Comparison of ENCODE assay signal across 34 cellular contexts in genomic region chr12:108117902-108118301, GRCh38. TPM values are rescaled to one million over a fixed set of nuclear protein-coding genes. Genes with fewer than 3 reads are reported as not detected.
"Had no signal": no experiment of that assay in that cellular context is flagged by ENCODE, and none has a peak within 500 bp of the region (broad histone marks: within the 10 kb centered on the region; RNA-seq: fewer than 3 reads in every experiment).

No MANE protein-coding gene starts in this region.

- H3K36me3 ChIP-seq: brain microvascular endothelial cell, MG63 had no signal

- H3K4me3 ChIP-seq: MG63, PC-9 had no signal

- H3K4me1 Mint-ChIP-seq: activated T-helper 17 cell treated with anti-CD3 and anti-CD28 coated beads, Interleukin-2, amount 50 U/mL, for 72 hours had no signal

- H3K9me3 Mint-ChIP-seq: activated CD4-positive, alpha-beta memory T cell treated with anti-CD3 and anti-CD28 coated beads, Interleukin-2, amount 10 ng/mL, durations not matched to agents 7 days and 5 days; activated T-cell treated with anti-CD3 and anti-CD28 coated beads, Interleukin-2, amount 50 U/mL, for 72 hours had no signal

- H3K4me3 Mint-ChIP-seq: activated CD4-positive, alpha-beta memory T cell treated with anti-CD3 and anti-CD28 coated beads, Interleukin-2, amount 10 ng/mL, durations not matched to agents 7 days and 5 days; activated CD8-positive, alpha-beta memory T cell treated with anti-CD3 and anti-CD28 coated beads, Interleukin-2, amount 10 ng/mL, durations not matched to agents 7 days and 5 days; activated naive CD8-positive, alpha-beta T cell treated with anti-CD3 and anti-CD28 coated beads for 36 hours; activated T-cell treated with anti-CD3 and anti-CD28 coated beads, Interleukin-2, amount 50 U/mL, for 72 hours; activated T-helper 17 cell treated with anti-CD3 and anti-CD28 coated beads, Interleukin-2, amount 50 U/mL, for 72 hours had no signal

- DNase-seq: activated CD4-positive, alpha-beta memory T cell treated with anti-CD3 and anti-CD28 coated beads, Interleukin-2, amount 10 ng/mL, durations not matched to agents 7 days and 5 days; activated CD4-positive, alpha-beta T cell treated with anti-CD3 and anti-CD28 coated beads for 1 hour; activated CD4-positive, alpha-beta T cell treated with anti-CD3 and anti-CD28 coated beads for 48 hours; activated CD4-positive, CD25-positive, alpha-beta regulatory T cell; activated CD8-positive, alpha-beta memory T cell treated with anti-CD3 and anti-CD28 coated beads for 24 hours; activated CD8-positive, alpha-beta memory T cell treated with anti-CD3 and anti-CD28 coated beads, Interleukin-2, amount 10 ng/mL, durations not matched to agents 7 days and 5 days; activated effector memory CD4-positive, alpha-beta T cell treated with anti-CD3 and anti-CD28 coated beads, Interleukin-2, amount 50 U/mL, for 16 hours; activated naive CD4-positive, alpha-beta T cell; activated naive CD4-positive, alpha-beta T cell treated with anti-CD3 and anti-CD28 coated beads, Interleukin-2, amount 50 U/mL, for 16 hours; activated naive CD8-positive, alpha-beta T cell treated with anti-CD3 and anti-CD28 coated beads for 36 hours; activated T-cell treated with anti-CD3 and anti-CD28 coated beads, Interleukin-2, amount 50 U/mL, for 1 hour; activated T-cell treated with anti-CD3 and anti-CD28 coated beads, Interleukin-2, amount 50 U/mL, for 72 hours; amniotic stem cell; aorta; brain microvascular endothelial cell; central memory CD4-positive, alpha-beta T cell; MG63; NCI-H1048; NCI-H1436; NCI-H1930; NCI-H2081 treated with DMSO at 0.1 percent for 48 hours; NCI-H226; NK-92 treated with Interleukin-12 subunit alpha and Interleukin-12 subunit beta, amount 100 ng/mL, for 24 hours; PC-9; SIG-M5; T-helper 1 cell; T-helper 2 cell; T-helper 9 cell had no signal

- H3K27ac Mint-ChIP-seq: activated CD4-positive, alpha-beta memory T cell treated with anti-CD3 and anti-CD28 coated beads, Interleukin-2, amount 10 ng/mL, durations not matched to agents 7 days and 5 days; activated CD8-positive, alpha-beta memory T cell treated with anti-CD3 and anti-CD28 coated beads, Interleukin-2, amount 10 ng/mL, durations not matched to agents 7 days and 5 days; activated naive CD8-positive, alpha-beta T cell treated with anti-CD3 and anti-CD28 coated beads for 36 hours; activated T-cell treated with anti-CD3 and anti-CD28 coated beads, Interleukin-2, amount 50 U/mL, for 72 hours; activated T-helper 17 cell treated with anti-CD3 and anti-CD28 coated beads, Interleukin-2, amount 50 U/mL, for 72 hours had no signal

- H3K27ac ChIP-seq: brain microvascular endothelial cell, PC-9, VCaP had no signal

- H3K27me3 ChIP-seq: brain microvascular endothelial cell had no signal

- ATAC-seq: activated CD8-positive, alpha-beta memory T cell treated with anti-CD3 and anti-CD28 coated beads, Interleukin-2, amount 10 ng/mL, durations not matched to agents 7 days and 5 days; activated T-cell treated with anti-CD3 and anti-CD28 coated beads, Interleukin-2, amount 50 U/mL, for 72 hours; activated T-helper 17 cell treated with anti-CD3 and anti-CD28 coated beads, Interleukin-2, amount 50 U/mL, for 72 hours; Right ventricle myocardium inferior; SK-N-SH treated with all-trans-retinoic acid at 6 μM for 48 hours had no signal

- H3K9me3 ChIP-seq: MG63 had no signal

- H3K4me2 ChIP-seq: PC-9 had no signal

- H2AFZ ChIP-seq: PC-9 had no signal

- H3K36me3 Mint-ChIP-seq: activated CD8-positive, alpha-beta memory T cell treated with anti-CD3 and anti-CD28 coated beads, Interleukin-2, amount 10 ng/mL, durations not matched to agents 7 days and 5 days; activated naive CD8-positive, alpha-beta T cell treated with anti-CD3 and anti-CD28 coated beads for 36 hours had no signal

RNA-seq across cellular contexts. Expression of gene WSCD2, which starts 11.2 kb away (rescaled TPM):
- total RNA-seq: activated CD4-positive, alpha-beta memory T cell treated with anti-CD3 and anti-CD28 coated beads, Interleukin-2, amount 10 ng/mL, durations not matched to agents 7 days and 5 days; activated CD8-positive, alpha-beta memory T cell treated with anti-CD3 and anti-CD28 coated beads, Interleukin-2, amount 10 ng/mL, durations not matched to agents 7 days and 5 days; activated naive CD8-positive, alpha-beta T cell treated with anti-CD3 and anti-CD28 coated beads for 36 hours; activated T-cell treated with anti-CD3 and anti-CD28 coated beads, Interleukin-2, amount 50 U/mL, for 72 hours; activated T-helper 17 cell treated with anti-CD3 and anti-CD28 coated beads, Interleukin-2, amount 50 U/mL, for 72 hours; OCI-LY7; PC-9; SK-MEL-5 had no signal
